Comparison of ENCODE assay signal across 11 cellular contexts in genomic region chr5:88665750-88666215, GRCh38.
A peak's percentile ranks its signal among the peaks of the same experiment; 100 is the strongest.
DNase-seq lines count a peak whose midpoint lies in the region; ATAC-seq and TF ChIP-seq lines count a peak whose summit lies in the region.
"Had no signal": no experiment of that assay in that cellular context is flagged by ENCODE, and none has a peak within 500 bp of the region (broad histone marks: within the 10 kb centered on the region; RNA-seq: fewer than 3 reads in every experiment).

No MANE protein-coding gene starts in this region.

- peak overlapping the region; percentile 22 to 60 (median 51) for H3K4me3 Mint-ChIP-seq in nephron

- no peaks in the 10 kb centered on the region for H3K9me3 Mint-ChIP-seq in nephron

- H3K4me3 ChIP-seq in MM.1S (ENCODE audit: low read length) = peak overlapping the region; percentile 79
- H3K4me3 ChIP-seq in astrocyte of the spinal cord (ENCODE audit: low read depth, low read length) = peak overlapping the region; percentile 47
- H3K4me3 ChIP-seq in heart right ventricle = no peak overlapping the region

- peaks cover 21% of the 10 kb centered on the region for H3F3A ChIP-seq in MM.1S (ENCODE audit: insufficient read depth, low read length)

- no peaks in the 10 kb centered on the region for H3K9me2 ChIP-seq in MM.1S (replicated peaks; ENCODE audit: insufficient read depth, low read length)

- H2AFZ ChIP-seq in MM.1S (ENCODE audit: low read length) = no peak overlapping the region

- H3K4me1 ChIP-seq in MM.1S (ENCODE audit: low read length) (peaks cover 36% of the 10 kb centered on the region), heart right ventricle (peaks cover 0 to 31% (median 19%) of the 10 kb centered on the region in 9 donors)

- H3K27me3 ChIP-seq in MM.1S (replicated peaks; ENCODE audit: insufficient read depth, low read length) (no peaks in the 10 kb centered on the region), heart right ventricle (peaks cover 24 to 100% (median 100%) of the 10 kb centered on the region in 7 donors)

- DNase-seq in ELF-1 (ENCODE audit: low read depth, low spot score) (peak; percentile 66), MM.1S (no peak), astrocyte of the spinal cord (ENCODE audit: low read depth, low spot score) (peak; percentile 64), NCI-H1105 (lab: John Stamatoyannopoulos, UW) (no peak), heart right ventricle (no peak)
- DNase-seq in stimulated activated CD4-positive, alpha-beta T cell treated with anti-CD3 and anti-CD28 coated beads, Interleukin-4, amount 100 ng/mL, for 1 hour = no peak
- DNase-seq: aorta, DMS79 treated with DMSO at 0.1 percent for 48 hours had no signal

- H3K79me2 ChIP-seq in MM.1S (ENCODE audit: low read length) = peaks cover 21% of the 10 kb centered on the region

- H3K9me3 ChIP-seq in MM.1S (replicated peaks; ENCODE audit: insufficient read depth, low read length) (no peaks in the 10 kb centered on the region), heart right ventricle (no peaks in the 10 kb centered on the region)

- H3K27ac ChIP-seq in MM.1S (ENCODE audit: low read length) = no peak overlapping the region
- H3K27ac ChIP-seq in heart right ventricle = no peak overlapping the region

- H3K27ac Mint-ChIP-seq in nephron = no peak overlapping the region

- WGBS in heart right ventricle, 2 donors = 4 to 7% methylated on average over 17 of the region's 17 CpGs

- TF ChIP-seq CTCF in MM.1S (IDR thresholded peaks at IDR 0.05; ENCODE audit: low read length) (no peak), astrocyte of the spinal cord (IDR thresholded peaks at IDR 0.05; ENCODE audit: low read depth, low read length) (no peak), nephron (IDR thresholded peaks at IDR 0.05; ENCODE audit: unreplicated experiment in 3 of 3) (no peak), heart right ventricle (IDR thresholded peaks at IDR 0.05) (no peak)

- no peaks in the 10 kb centered on the region for H3K36me3 Mint-ChIP-seq in nephron (ENCODE audit: low read depth)
- H3K36me3 Mint-ChIP-seq: memory B cell had no signal

- peak overlapping the region; percentile 72; the same call in 1 of the 2 replicates for H3K9ac ChIP-seq in MM.1S (ENCODE audit: low read length)

- peaks cover 15% of the 10 kb centered on the region for H3K4me1 Mint-ChIP-seq in nephron

- H3K36me3 ChIP-seq in MM.1S (replicated peaks; ENCODE audit: insufficient read depth, low read length) = no peaks in the 10 kb centered on the region
- H3K36me3 ChIP-seq in heart right ventricle = no peaks in the 10 kb centered on the region

- intact Hi-C loops in heart right ventricle (cut with DNase I) = no loop called here

- no peaks in the 10 kb centered on the region for H4K20me1 ChIP-seq in MM.1S (ENCODE audit: insufficient read depth, low read length)

- ATAC-seq in heart right ventricle (no peak), HG02884 (IDR thresholded peaks at IDR 0.05; ENCODE audit: unreplicated experiment) (no peak)

- H3K27me3 Mint-ChIP-seq in nephron (ENCODE audit: low read depth) = peaks cover 98% of the 10 kb centered on the region

- in situ Hi-C loops in astrocyte of the spinal cord (cut with HindIII; ENCODE audit: low sequenced_read_pairs) = loop anchor here (10.0 kb wide), 1 partner anchor 881 kb away; no protein-coding TSS in a partner anchor

- H3K4me2 ChIP-seq in MM.1S (ENCODE audit: low read depth, low read length) = peak overlapping the region; percentile 80

Comparison
In these comparisons a context has a peak if more than half of its experiments do, and no peak if none do; other contexts are left out.
1. DNase-seq: peak in ELF-1 (single experiment) and astrocyte of the spinal cord (single experiment); none in MM.1S (single experiment), NCI-H1105 (single experiment), heart right ventricle (0 of 2) and stimulated activated CD4-positive, alpha-beta T cell treated with anti-CD3 and anti-CD28 coated beads, Interleukin-4, amount 100 ng/mL, for 1 hour (single experiment).
2. H3K4me3 ChIP-seq: peak in MM.1S (single experiment) and astrocyte of the spinal cord (single experiment); none in heart right ventricle (0 of 10).